In genomic region chr6:157823523-157824370, GRCh38 we compare ENCODE assay signal across 1 cellular context.
TF ChIP-seq lines count a peak whose summit lies in the region.

No MANE protein-coding gene starts in this region.

TF ChIP-seq in K562, 482 proteins besides CTCF, POLR2A, EP300 and RAD21 (continued from another document):
- no peak for TF ChIP-seq ETV1 (tag; conservative IDR thresholded peaks at IDR 0.05; ENCODE audit: low read depth)
- TF ChIP-seq, protein P1, sequence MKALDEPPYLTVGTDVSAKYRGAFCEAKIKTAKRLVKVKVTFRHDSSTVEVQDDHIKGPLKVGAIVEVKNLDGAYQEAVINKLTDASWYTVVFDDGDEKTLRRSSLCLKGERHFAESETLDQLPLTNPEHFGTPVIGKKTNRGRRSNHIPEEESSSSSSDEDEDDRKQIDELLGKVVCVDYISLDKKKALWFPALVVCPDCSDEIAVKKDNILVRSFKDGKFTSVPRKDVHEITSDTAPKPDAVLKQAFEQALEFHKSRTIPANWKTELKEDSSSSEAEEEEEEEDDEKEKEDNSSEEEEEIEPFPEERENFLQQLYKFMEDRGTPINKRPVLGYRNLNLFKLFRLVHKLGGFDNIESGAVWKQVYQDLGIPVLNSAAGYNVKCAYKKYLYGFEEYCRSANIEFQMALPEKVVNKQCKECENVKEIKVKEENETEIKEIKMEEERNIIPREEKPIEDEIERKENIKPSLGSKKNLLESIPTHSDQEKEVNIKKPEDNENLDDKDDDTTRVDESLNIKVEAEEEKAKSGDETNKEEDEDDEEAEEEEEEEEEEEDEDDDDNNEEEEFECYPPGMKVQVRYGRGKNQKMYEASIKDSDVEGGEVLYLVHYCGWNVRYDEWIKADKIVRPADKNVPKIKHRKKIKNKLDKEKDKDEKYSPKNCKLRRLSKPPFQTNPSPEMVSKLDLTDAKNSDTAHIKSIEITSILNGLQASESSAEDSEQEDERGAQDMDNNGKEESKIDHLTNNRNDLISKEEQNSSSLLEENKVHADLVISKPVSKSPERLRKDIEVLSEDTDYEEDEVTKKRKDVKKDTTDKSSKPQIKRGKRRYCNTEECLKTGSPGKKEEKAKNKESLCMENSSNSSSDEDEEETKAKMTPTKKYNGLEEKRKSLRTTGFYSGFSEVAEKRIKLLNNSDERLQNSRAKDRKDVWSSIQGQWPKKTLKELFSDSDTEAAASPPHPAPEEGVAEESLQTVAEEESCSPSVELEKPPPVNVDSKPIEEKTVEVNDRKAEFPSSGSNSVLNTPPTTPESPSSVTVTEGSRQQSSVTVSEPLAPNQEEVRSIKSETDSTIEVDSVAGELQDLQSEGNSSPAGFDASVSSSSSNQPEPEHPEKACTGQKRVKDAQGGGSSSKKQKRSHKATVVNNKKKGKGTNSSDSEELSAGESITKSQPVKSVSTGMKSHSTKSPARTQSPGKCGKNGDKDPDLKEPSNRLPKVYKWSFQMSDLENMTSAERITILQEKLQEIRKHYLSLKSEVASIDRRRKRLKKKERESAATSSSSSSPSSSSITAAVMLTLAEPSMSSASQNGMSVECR (CRISPR knock-in tag; IDR thresholded peaks at IDR 0.05) = peak; percentile 78
- TF ChIP-seq SMARCE1 (IDR thresholded peaks at IDR 0.05) = no peak; the same call in 1 of the 2 replicates
- no peak for TF ChIP-seq ZNF77 (CRISPR knock-in tag; IDR thresholded peaks at IDR 0.05)
- no peak for TF ChIP-seq JUNB (CRISPR knock-in tag; conservative IDR thresholded peaks at IDR 0.05)
- no peak; the same call in 1 of the 2 replicates for TF ChIP-seq TCF3 (CRISPR knock-in tag; IDR thresholded peaks at IDR 0.05)
- peak; percentile 40; the same call in 1 of the 2 replicates for TF ChIP-seq GABPB1 (CRISPR knock-in tag; IDR thresholded peaks at IDR 0.05)
- TF ChIP-seq NUFIP1 (IDR thresholded peaks at IDR 0.05; ENCODE audit: partially characterized antibody) = no peak
- TF ChIP-seq FOXJ2 (tag; IDR thresholded peaks at IDR 0.05) = peak; percentile 11; the same call in 1 of the 2 replicates
- TF ChIP-seq, protein P2, sequence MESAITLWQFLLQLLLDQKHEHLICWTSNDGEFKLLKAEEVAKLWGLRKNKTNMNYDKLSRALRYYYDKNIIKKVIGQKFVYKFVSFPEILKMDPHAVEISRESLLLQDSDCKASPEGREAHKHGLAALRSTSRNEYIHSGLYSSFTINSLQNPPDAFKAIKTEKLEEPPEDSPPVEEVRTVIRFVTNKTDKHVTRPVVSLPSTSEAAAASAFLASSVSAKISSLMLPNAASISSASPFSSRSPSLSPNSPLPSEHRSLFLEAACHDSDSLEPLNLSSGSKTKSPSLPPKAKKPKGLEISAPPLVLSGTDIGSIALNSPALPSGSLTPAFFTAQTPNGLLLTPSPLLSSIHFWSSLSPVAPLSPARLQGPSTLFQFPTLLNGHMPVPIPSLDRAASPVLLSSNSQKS (CRISPR knock-in tag; IDR thresholded peaks at IDR 0.05) = no peak
